In genomic region chr17:76381633-76382304, GRCh38 we compare ENCODE assay signal across 1 cellular context.
TF ChIP-seq lines count a peak whose summit lies in the region.

No MANE protein-coding gene starts in this region.

TF ChIP-seq in HepG2, 621 proteins besides CTCF, POLR2A, EP300 and RAD21 (continued from another document and continues in another):
- TF ChIP-seq, protein P1, sequence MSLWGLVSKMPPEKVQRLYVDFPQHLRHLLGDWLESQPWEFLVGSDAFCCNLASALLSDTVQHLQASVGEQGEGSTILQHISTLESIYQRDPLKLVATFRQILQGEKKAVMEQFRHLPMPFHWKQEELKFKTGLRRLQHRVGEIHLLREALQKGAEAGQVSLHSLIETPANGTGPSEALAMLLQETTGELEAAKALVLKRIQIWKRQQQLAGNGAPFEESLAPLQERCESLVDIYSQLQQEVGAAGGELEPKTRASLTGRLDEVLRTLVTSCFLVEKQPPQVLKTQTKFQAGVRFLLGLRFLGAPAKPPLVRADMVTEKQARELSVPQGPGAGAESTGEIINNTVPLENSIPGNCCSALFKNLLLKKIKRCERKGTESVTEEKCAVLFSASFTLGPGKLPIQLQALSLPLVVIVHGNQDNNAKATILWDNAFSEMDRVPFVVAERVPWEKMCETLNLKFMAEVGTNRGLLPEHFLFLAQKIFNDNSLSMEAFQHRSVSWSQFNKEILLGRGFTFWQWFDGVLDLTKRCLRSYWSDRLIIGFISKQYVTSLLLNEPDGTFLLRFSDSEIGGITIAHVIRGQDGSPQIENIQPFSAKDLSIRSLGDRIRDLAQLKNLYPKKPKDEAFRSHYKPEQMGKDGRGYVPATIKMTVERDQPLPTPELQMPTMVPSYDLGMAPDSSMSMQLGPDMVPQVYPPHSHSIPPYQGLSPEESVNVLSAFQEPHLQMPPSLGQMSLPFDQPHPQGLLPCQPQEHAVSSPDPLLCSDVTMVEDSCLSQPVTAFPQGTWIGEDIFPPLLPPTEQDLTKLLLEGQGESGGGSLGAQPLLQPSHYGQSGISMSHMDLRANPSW (CRISPR knock-in tag; IDR thresholded peaks at IDR 0.05; ENCODE audit: borderline replicate concordance): peak; percentile 32
- no peak for TF ChIP-seq TBX3 (IDR thresholded peaks at IDR 0.05; ENCODE audit: borderline replicate concordance)
- TF ChIP-seq GABPB1 (CRISPR knock-in tag; IDR thresholded peaks at IDR 0.05): peak; percentile 5; the same call in 1 of the 2 replicates
- TF ChIP-seq ZNF12 (CRISPR knock-in tag; IDR thresholded peaks at IDR 0.05): no peak
- no peak; the same call in 1 of the 2 replicates for TF ChIP-seq TMF1 (CRISPR knock-in tag; IDR thresholded peaks at IDR 0.05; ENCODE audit: low read depth)
- TF ChIP-seq MAZ (IDR thresholded peaks at IDR 0.05; ENCODE audit: borderline replicate concordance, low read depth, low read length): no peak
- TF ChIP-seq MAZ (CRISPR knock-in tag; IDR thresholded peaks at IDR 0.05; ENCODE audit: low read depth): no peak
- TF ChIP-seq ZNF33A (CRISPR knock-in tag; IDR thresholded peaks at IDR 0.05; ENCODE audit: borderline replicate concordance): no peak
- TF ChIP-seq, protein P2, sequence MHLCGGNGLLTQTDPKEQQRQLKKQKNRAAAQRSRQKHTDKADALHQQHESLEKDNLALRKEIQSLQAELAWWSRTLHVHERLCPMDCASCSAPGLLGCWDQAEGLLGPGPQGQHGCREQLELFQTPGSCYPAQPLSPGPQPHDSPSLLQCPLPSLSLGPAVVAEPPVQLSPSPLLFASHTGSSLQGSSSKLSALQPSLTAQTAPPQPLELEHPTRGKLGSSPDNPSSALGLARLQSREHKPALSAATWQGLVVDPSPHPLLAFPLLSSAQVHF (CRISPR knock-in tag; IDR thresholded peaks at IDR 0.05): 0 out of 2 replicates have a peak, but pooled peaks have one; percentile 24
- 0 out of 2 replicates have a peak, but pooled peaks have one; percentile 8 for TF ChIP-seq STAG1 (CRISPR knock-in tag; IDR thresholded peaks at IDR 0.05)
- TF ChIP-seq ZNF207 (IDR thresholded peaks at IDR 0.05; ENCODE audit: borderline replicate concordance): no peak
- TF ChIP-seq ZNF383 (CRISPR knock-in tag; IDR thresholded peaks at IDR 0.05; ENCODE audit: borderline replicate concordance): 0 out of 2 replicates have a peak, but pooled peaks have one; percentile 66
- TF ChIP-seq ZNF639 (CRISPR knock-in tag; conservative IDR thresholded peaks at IDR 0.05): no peak
- TF ChIP-seq ZNF780A (CRISPR knock-in tag; IDR thresholded peaks at IDR 0.05): 0 out of 2 replicates have a peak, but pooled peaks have one; percentile 20
- TF ChIP-seq NFRKB (IDR thresholded peaks at IDR 0.05): no peak
- TF ChIP-seq ZNF607 (CRISPR knock-in tag; IDR thresholded peaks at IDR 0.05; ENCODE audit: borderline replicate concordance): 0 out of 2 replicates have a peak, but pooled peaks have one; percentile 18
- no peak for TF ChIP-seq EED (CRISPR knock-in tag; IDR thresholded peaks at IDR 0.05)
- TF ChIP-seq, protein P3, sequence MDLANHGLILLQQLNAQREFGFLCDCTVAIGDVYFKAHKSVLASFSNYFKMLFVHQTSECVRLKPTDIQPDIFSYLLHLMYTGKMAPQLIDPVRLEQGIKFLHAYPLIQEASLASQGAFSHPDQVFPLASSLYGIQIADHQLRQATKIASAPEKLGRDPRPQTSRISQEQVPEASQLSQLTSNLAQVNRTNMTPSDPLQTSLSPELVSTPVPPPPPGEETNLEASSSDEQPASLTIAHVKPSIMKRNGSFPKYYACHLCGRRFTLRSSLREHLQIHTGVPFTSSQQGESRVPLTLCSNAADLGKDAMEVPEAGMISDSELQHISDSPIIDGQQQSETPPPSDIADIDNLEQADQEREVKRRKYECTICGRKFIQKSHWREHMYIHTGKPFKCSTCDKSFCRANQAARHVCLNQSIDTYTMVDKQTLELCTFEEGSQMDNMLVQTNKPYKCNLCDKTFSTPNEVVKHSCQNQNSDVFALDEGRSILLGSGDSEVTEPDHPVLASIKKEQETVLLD (CRISPR knock-in tag; IDR thresholded peaks at IDR 0.05; ENCODE audit: low read depth): peak; percentile 47; the same call in 1 of the 2 replicates
- no peak; the same call in 1 of the 2 replicates for TF ChIP-seq ZSCAN25 (CRISPR knock-in tag; IDR thresholded peaks at IDR 0.05)
- TF ChIP-seq TSC22D2 (CRISPR knock-in tag; IDR thresholded peaks at IDR 0.05; ENCODE audit: borderline replicate concordance): peak; percentile 16; the same call in 1 of the 2 replicates
- no peak for TF ChIP-seq GMEB2 (CRISPR knock-in tag; IDR thresholded peaks at IDR 0.05; ENCODE audit: low read depth)
- TF ChIP-seq HNF1A (IDR thresholded peaks at IDR 0.05; ENCODE audit: low read depth): no peak
- TF ChIP-seq HNF1A (CRISPR knock-in tag; IDR thresholded peaks at IDR 0.05; ENCODE audit: borderline replicate concordance): no peak
- no peak; the same call in 1 of the 2 replicates for TF ChIP-seq TBP (CRISPR knock-in tag; IDR thresholded peaks at IDR 0.05)
- no peak; the same call in 1 of the 2 replicates for TF ChIP-seq ZNF619 (CRISPR knock-in tag; IDR thresholded peaks at IDR 0.05)
- peak; percentile 87; the same call in 1 of the 2 replicates for TF ChIP-seq ZNF34 (CRISPR knock-in tag; IDR thresholded peaks at IDR 0.05; ENCODE audit: borderline replicate concordance)
- TF ChIP-seq MIER2 (CRISPR knock-in tag; IDR thresholded peaks at IDR 0.05): 0 out of 2 replicates have a peak, but pooled peaks have one; percentile 2
- no peak for TF ChIP-seq GATAD2A (CRISPR knock-in tag; IDR thresholded peaks at IDR 0.05)
- TF ChIP-seq, protein P4, sequence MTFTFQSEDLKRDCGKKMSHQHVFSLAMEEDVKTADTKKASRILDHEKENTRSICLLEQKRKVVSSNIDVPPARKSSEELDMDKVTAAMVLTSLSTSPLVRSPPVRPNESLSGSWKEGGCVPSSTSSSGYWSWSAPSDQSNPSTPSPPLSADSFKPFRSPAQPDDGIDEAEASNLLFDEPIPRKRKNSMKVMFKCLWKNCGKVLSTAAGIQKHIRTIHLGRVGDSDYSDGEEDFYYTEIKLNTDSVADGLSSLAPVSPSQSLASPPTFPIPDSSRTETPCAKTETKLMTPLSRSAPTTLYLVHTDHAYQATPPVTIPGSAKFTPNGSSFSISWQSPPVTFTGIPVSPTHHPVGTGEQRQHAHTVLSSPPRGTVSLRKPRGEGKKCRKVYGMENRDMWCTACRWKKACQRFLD (CRISPR knock-in tag; IDR thresholded peaks at IDR 0.05; ENCODE audit: borderline replicate concordance): peak; percentile 46; the same call in 1 of the 2 replicates
- TF ChIP-seq FLYWCH1 (CRISPR knock-in tag; IDR thresholded peaks at IDR 0.05): no peak
- TF ChIP-seq ZNF136 (CRISPR knock-in tag; IDR thresholded peaks at IDR 0.05; ENCODE audit: low read depth): no peak
- TF ChIP-seq GZF1 (CRISPR knock-in tag; IDR thresholded peaks at IDR 0.05): 0 out of 2 replicates have a peak, but pooled peaks have one; percentile 50
- no peak for TF ChIP-seq MTERF4 (CRISPR knock-in tag; IDR thresholded peaks at IDR 0.05)
- no peak for TF ChIP-seq ZFP62 (CRISPR knock-in tag; IDR thresholded peaks at IDR 0.05)
